16 cellular contexts compared by ENCODE assay signal in genomic region chr11:101034076-101034475, GRCh38.
A peak's percentile ranks its signal among the peaks of the same experiment; 100 is the strongest.
DNase-seq lines count a peak whose midpoint lies in the region; ATAC-seq, FAIRE-seq and TF ChIP-seq lines count a peak whose summit lies in the region.
"Had no signal": no experiment of that assay in that cellular context is flagged by ENCODE, and none has a peak within 500 bp of the region (broad histone marks: within the 10 kb centered on the region; RNA-seq: fewer than 3 reads in every experiment).

No MANE protein-coding gene starts in this region.

- no peak overlapping the region for H3K27ac Mint-ChIP-seq in endothelial cell (ENCODE audit: unreplicated experiment)

- no peaks in the 10 kb centered on the region for H3K36me3 ChIP-seq in thyroid gland

- no peaks in the 10 kb centered on the region for H3K27me3 Mint-ChIP-seq in endothelial cell (ENCODE audit: unreplicated experiment)

- intact Hi-C loops in thyroid gland (cut with DNase I), result no loop called here

- TF ChIP-seq POLR2A in thyroid gland (IDR thresholded peaks at IDR 0.05), result no peak

- H3K27ac ChIP-seq in thyroid gland, result no peak overlapping the region
- H3K27ac ChIP-seq: 22Rv1 had no signal

- no peaks in the 10 kb centered on the region for H3K4me1 Mint-ChIP-seq in endothelial cell (ENCODE audit: unreplicated experiment)

- H3K9me3 Mint-ChIP-seq in endothelial cell (ENCODE audit: unreplicated experiment), result no peaks in the 10 kb centered on the region

- no peak overlapping the region for H3K4me3 ChIP-seq in thyroid gland (replicated peaks in 1 of 3)
- H3K4me3 ChIP-seq: GM12878 had no signal

- H3K4me1 ChIP-seq in thyroid gland, result no peaks in the 10 kb centered on the region

- DNase-seq in DMS 273 (lab: John Stamatoyannopoulos, UW; ENCODE audit: unreplicated experiment) (peak; percentile 11), DMS 273 treated with DMSO at 0.1 percent for 48 hours (lab: John Stamatoyannopoulos, UW) (no peak), left lobe of liver (ENCODE audit: low spot score) (no peak), thyroid gland (peak; percentile 4 to 6), endothelial cell (ENCODE audit: low spot score) (no peak), RCC 7860 (ENCODE audit: low spot score) (no peak)
- DNase-seq: activated CD4-positive, alpha-beta T cell treated with anti-CD3 and anti-CD28 coated beads for 4 hours; NCI-H69; stimulated activated CD4-positive, alpha-beta T cell treated with anti-CD3 and anti-CD28 coated beads, Interleukin-12 subunit alpha, Interleukin-12 subunit beta, amount 100 ng/mL, for 4 hours; stimulated activated CD8-positive, alpha-beta memory T cell treated with anti-CD3 and anti-CD28 coated beads, Interleukin-4, amount 100 ng/mL, for 48 hours had no signal

- H3K27me3 ChIP-seq in thyroid gland, result no peaks in the 10 kb centered on the region

- FAIRE-seq in endometrium (lab: Jason Lieb, UNC), result peak; percentile 99
- FAIRE-seq in RCC 7860 (lab: Jason Lieb, UNC), result no peak
- FAIRE-seq: D721Med, GM12878 had no signal

- no peak for TF ChIP-seq CTCF in thyroid gland (IDR thresholded peaks at IDR 0.05)
- TF ChIP-seq CTCF in endothelial cell (IDR thresholded peaks at IDR 0.05; ENCODE audit: unreplicated experiment), result no peak

- no peaks in the 10 kb centered on the region for H3K9me3 ChIP-seq in thyroid gland

- no peak overlapping the region for H3K4me3 Mint-ChIP-seq in endothelial cell (ENCODE audit: unreplicated experiment)

- WGBS in thyroid gland, 2 donors, result 64 to 67% methylated on average over 4 of the region's 4 CpGs

- peak; percentile 58 for ATAC-seq in left lobe of liver
- no peak for ATAC-seq in HG03469 (IDR thresholded peaks at IDR 0.05; ENCODE audit: unreplicated experiment)
- ATAC-seq: GM12878, SK-N-SH treated with all-trans-retinoic acid at 6 μM for 48 hours had no signal

- H3K36me3 Mint-ChIP-seq in endothelial cell (ENCODE audit: low read depth, unreplicated experiment), result no peaks in the 10 kb centered on the region

Comparison
In these comparisons a context has a peak if more than half of its experiments do, and no peak if none do; other contexts are left out.
1. DNase-seq: peak in DMS 273 (single experiment) and thyroid gland (2 of 2); none in DMS 273 treated with DMSO at 0.1 percent for 48 hours (single experiment), left lobe of liver (single experiment), endothelial cell (single experiment) and RCC 7860 (single experiment).